1 cellular context compared by ENCODE assay signal in genomic region chrX:53686151-53686885, GRCh38.
A peak's percentile ranks its signal among the peaks of the same experiment; 100 is the strongest.
TF ChIP-seq lines count a peak whose summit lies in the region.

Gene HUWE1, minus strand, starts transcription at chrX:53686719. Its CDS starts 32,612 bp downstream, at chrX:53654107.

TF ChIP-seq in H1, 55 proteins besides CTCF, POLR2A, EP300 and RAD21:
- TF ChIP-seq SIX5 (IDR thresholded peaks at IDR 0.05; ENCODE audit: low read depth, low read length) = no peak
- TF ChIP-seq CREB1 (IDR thresholded peaks at IDR 0.05) = no peak
- TF ChIP-seq NRF1 (IDR thresholded peaks at IDR 0.05; ENCODE audit: low read depth, low read length) = no peak
- TF ChIP-seq YY1 (IDR thresholded peaks at IDR 0.05; ENCODE audit: low read depth, low read length) = no peak
- TF ChIP-seq ASH2L (IDR thresholded peaks at IDR 0.05; ENCODE audit: low read length) = peak; percentile 83
- TF ChIP-seq BACH1 (IDR thresholded peaks at IDR 0.05; ENCODE audit: low read length) = no peak
- TF ChIP-seq JUN (IDR thresholded peaks at IDR 0.05; ENCODE audit: low read depth, low read length) = no peak
- TF ChIP-seq SIRT6 (IDR thresholded peaks at IDR 0.05; ENCODE audit: low read length) = no peak
- TF ChIP-seq RFX5 (IDR thresholded peaks at IDR 0.05; ENCODE audit: borderline replicate concordance, low read depth, low read length) = no peak
- TF ChIP-seq SUZ12 (IDR thresholded peaks at IDR 0.05; ENCODE audit: low read length) = no peak
- TF ChIP-seq RBBP5 (IDR thresholded peaks at IDR 0.05; ENCODE audit: borderline replicate concordance, low read depth, low read length) = peak; percentile 60; the same call in 1 of the 2 replicates
- peak; percentile 75; the same call in 1 of the 2 replicates for TF ChIP-seq POLR2AphosphoS5 (IDR thresholded peaks at IDR 0.05; ENCODE audit: low read depth, low read length)
- no peak; a peak in 1 of 4 replicates for TF ChIP-seq SIN3A (conservative IDR thresholded peaks at IDR 0.05 in 1 of 2, IDR thresholded peaks at IDR 0.05 in 1 of 2; ENCODE audit: low read depth in 1 of 2, low read length in 2 of 2)
- TF ChIP-seq CBX8 (IDR thresholded peaks at IDR 0.05; ENCODE audit: borderline replicate concordance, low read depth, low read length) = no peak
- TF ChIP-seq TAF1 (IDR thresholded peaks at IDR 0.05; ENCODE audit: low read depth, low read length) = peak; percentile 85
- TF ChIP-seq ZNF274 (IDR thresholded peaks at IDR 0.05; ENCODE audit: borderline replicate concordance, extremely low read depth, low read length) = no peak
- no peak for TF ChIP-seq EZH2 (IDR thresholded peaks at IDR 0.05; ENCODE audit: low read depth, low read length, severe bottlenecking)
- TF ChIP-seq RNF2 (IDR thresholded peaks at IDR 0.05; ENCODE audit: borderline replicate concordance, low read depth, low read length, missing control alignments, poor library complexity, severe bottlenecking) = no peak
- TF ChIP-seq SRF (IDR thresholded peaks at IDR 0.05; ENCODE audit: low read depth, low read length) = no peak
- TF ChIP-seq SAP30 (IDR thresholded peaks at IDR 0.05; ENCODE audit: insufficient read depth, insufficient replicate concordance, low read length) = no peak
- TF ChIP-seq CHD2 (IDR thresholded peaks at IDR 0.05; ENCODE audit: low read length) = no peak
- TF ChIP-seq, protein P1, sequence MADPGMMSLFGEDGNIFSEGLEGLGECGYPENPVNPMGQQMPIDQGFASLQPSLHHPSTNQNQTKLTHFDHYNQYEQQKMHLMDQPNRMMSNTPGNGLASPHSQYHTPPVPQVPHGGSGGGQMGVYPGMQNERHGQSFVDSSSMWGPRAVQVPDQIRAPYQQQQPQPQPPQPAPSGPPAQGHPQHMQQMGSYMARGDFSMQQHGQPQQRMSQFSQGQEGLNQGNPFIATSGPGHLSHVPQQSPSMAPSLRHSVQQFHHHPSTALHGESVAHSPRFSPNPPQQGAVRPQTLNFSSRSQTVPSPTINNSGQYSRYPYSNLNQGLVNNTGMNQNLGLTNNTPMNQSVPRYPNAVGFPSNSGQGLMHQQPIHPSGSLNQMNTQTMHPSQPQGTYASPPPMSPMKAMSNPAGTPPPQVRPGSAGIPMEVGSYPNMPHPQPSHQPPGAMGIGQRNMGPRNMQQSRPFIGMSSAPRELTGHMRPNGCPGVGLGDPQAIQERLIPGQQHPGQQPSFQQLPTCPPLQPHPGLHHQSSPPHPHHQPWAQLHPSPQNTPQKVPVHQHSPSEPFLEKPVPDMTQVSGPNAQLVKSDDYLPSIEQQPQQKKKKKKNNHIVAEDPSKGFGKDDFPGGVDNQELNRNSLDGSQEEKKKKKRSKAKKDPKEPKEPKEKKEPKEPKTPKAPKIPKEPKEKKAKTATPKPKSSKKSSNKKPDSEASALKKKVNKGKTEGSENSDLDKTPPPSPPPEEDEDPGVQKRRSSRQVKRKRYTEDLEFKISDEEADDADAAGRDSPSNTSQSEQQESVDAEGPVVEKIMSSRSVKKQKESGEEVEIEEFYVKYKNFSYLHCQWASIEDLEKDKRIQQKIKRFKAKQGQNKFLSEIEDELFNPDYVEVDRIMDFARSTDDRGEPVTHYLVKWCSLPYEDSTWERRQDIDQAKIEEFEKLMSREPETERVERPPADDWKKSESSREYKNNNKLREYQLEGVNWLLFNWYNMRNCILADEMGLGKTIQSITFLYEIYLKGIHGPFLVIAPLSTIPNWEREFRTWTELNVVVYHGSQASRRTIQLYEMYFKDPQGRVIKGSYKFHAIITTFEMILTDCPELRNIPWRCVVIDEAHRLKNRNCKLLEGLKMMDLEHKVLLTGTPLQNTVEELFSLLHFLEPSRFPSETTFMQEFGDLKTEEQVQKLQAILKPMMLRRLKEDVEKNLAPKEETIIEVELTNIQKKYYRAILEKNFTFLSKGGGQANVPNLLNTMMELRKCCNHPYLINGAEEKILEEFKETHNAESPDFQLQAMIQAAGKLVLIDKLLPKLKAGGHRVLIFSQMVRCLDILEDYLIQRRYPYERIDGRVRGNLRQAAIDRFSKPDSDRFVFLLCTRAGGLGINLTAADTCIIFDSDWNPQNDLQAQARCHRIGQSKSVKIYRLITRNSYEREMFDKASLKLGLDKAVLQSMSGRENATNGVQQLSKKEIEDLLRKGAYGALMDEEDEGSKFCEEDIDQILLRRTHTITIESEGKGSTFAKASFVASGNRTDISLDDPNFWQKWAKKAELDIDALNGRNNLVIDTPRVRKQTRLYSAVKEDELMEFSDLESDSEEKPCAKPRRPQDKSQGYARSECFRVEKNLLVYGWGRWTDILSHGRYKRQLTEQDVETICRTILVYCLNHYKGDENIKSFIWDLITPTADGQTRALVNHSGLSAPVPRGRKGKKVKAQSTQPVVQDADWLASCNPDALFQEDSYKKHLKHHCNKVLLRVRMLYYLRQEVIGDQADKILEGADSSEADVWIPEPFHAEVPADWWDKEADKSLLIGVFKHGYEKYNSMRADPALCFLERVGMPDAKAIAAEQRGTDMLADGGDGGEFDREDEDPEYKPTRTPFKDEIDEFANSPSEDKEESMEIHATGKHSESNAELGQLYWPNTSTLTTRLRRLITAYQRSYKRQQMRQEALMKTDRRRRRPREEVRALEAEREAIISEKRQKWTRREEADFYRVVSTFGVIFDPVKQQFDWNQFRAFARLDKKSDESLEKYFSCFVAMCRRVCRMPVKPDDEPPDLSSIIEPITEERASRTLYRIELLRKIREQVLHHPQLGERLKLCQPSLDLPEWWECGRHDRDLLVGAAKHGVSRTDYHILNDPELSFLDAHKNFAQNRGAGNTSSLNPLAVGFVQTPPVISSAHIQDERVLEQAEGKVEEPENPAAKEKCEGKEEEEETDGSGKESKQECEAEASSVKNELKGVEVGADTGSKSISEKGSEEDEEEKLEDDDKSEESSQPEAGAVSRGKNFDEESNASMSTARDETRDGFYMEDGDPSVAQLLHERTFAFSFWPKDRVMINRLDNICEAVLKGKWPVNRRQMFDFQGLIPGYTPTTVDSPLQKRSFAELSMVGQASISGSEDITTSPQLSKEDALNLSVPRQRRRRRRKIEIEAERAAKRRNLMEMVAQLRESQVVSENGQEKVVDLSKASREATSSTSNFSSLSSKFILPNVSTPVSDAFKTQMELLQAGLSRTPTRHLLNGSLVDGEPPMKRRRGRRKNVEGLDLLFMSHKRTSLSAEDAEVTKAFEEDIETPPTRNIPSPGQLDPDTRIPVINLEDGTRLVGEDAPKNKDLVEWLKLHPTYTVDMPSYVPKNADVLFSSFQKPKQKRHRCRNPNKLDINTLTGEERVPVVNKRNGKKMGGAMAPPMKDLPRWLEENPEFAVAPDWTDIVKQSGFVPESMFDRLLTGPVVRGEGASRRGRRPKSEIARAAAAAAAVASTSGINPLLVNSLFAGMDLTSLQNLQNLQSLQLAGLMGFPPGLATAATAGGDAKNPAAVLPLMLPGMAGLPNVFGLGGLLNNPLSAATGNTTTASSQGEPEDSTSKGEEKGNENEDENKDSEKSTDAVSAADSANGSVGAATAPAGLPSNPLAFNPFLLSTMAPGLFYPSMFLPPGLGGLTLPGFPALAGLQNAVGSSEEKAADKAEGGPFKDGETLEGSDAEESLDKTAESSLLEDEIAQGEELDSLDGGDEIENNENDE (IDR thresholded peaks at IDR 0.05; ENCODE audit: insufficient replicate concordance, low read length) = no peak
- TF ChIP-seq KDM4A (IDR thresholded peaks at IDR 0.05; ENCODE audit: low read depth, low read length, severe bottlenecking) = no peak
- TF ChIP-seq SP2 (IDR thresholded peaks at IDR 0.05; ENCODE audit: low read length) = no peak
- no peak for TF ChIP-seq E2F6 (IDR thresholded peaks at IDR 0.05)
- no peak for TF ChIP-seq CHD1 (IDR thresholded peaks at IDR 0.05; ENCODE audit: low read depth, low read length)
- no peak for TF ChIP-seq MAFK (IDR thresholded peaks at IDR 0.05; ENCODE audit: low read depth, low read length)
- TF ChIP-seq BCL11A (IDR thresholded peaks at IDR 0.05; ENCODE audit: low read depth in 2 of 2, low read length in 2 of 2) = no peak
- no peak for TF ChIP-seq HDAC6 (IDR thresholded peaks at IDR 0.05; ENCODE audit: low read depth, low read length)
- TF ChIP-seq POU5F1 (IDR thresholded peaks at IDR 0.05; ENCODE audit: low read depth, low read length) = no peak
- TF ChIP-seq TBP (IDR thresholded peaks at IDR 0.05; ENCODE audit: low read depth, low read length) = peak; percentile 43; the same call in 1 of the 2 replicates
- no peak for TF ChIP-seq KDM5A (IDR thresholded peaks at IDR 0.05; ENCODE audit: low read length)
- no peak for TF ChIP-seq EGR1 (IDR thresholded peaks at IDR 0.05; ENCODE audit: borderline replicate concordance, low read depth, low read length)
- TF ChIP-seq ATF2 (IDR thresholded peaks at IDR 0.05; ENCODE audit: low read length) = no peak
- TF ChIP-seq PHF8 (conservative IDR thresholded peaks at IDR 0.05; ENCODE audit: low read depth, low read length) = peak; percentile 73; the same call in 1 of the 2 replicates
- no peak for TF ChIP-seq HDAC2 (IDR thresholded peaks at IDR 0.05; ENCODE audit: borderline replicate concordance in 1 of 2, low read depth in 2 of 2, low read length in 2 of 2)
- TF ChIP-seq NANOG (IDR thresholded peaks at IDR 0.05; ENCODE audit: insufficient read depth, low read depth, low read length, poor library complexity, severe bottlenecking) = no peak
- TF ChIP-seq ATF3 (IDR thresholded peaks at IDR 0.05; ENCODE audit: insufficient read depth, low read depth, low read length) = no peak
- no peak for TF ChIP-seq BRCA1 (IDR thresholded peaks at IDR 0.05; ENCODE audit: low read depth, low read length)
- no peak for TF ChIP-seq CBX5 (IDR thresholded peaks at IDR 0.05; ENCODE audit: low read depth, low read length)
- no peak for TF ChIP-seq FOSL1 (IDR thresholded peaks at IDR 0.05; ENCODE audit: insufficient read depth, low read depth, low read length)
- no peak for TF ChIP-seq RXRA (IDR thresholded peaks at IDR 0.05; ENCODE audit: insufficient read depth, low read depth, low read length)
- TF ChIP-seq JUND (IDR thresholded peaks at IDR 0.05; ENCODE audit: low read length) = no peak
- TF ChIP-seq GTF2F1 (IDR thresholded peaks at IDR 0.05; ENCODE audit: borderline replicate concordance, low read depth, low read length) = no peak
- TF ChIP-seq, protein P2, sequence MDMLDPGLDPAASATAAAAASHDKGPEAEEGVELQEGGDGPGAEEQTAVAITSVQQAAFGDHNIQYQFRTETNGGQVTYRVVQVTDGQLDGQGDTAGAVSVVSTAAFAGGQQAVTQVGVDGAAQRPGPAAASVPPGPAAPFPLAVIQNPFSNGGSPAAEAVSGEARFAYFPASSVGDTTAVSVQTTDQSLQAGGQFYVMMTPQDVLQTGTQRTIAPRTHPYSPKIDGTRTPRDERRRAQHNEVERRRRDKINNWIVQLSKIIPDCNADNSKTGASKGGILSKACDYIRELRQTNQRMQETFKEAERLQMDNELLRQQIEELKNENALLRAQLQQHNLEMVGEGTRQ (IDR thresholded peaks at IDR 0.05; ENCODE audit: low read length) = no peak
- no peak for TF ChIP-seq CEBPB (IDR thresholded peaks at IDR 0.05; ENCODE audit: low read depth, low read length)
- peak; percentile 29 for TF ChIP-seq TAF7 (optimal IDR thresholded peaks at IDR 0.05; ENCODE audit: borderline replicate concordance, low read depth, low read length)
- peak; percentile 46 for TF ChIP-seq MAX (IDR thresholded peaks at IDR 0.05)
- TF ChIP-seq CTBP2 (IDR thresholded peaks at IDR 0.05; ENCODE audit: borderline replicate concordance, insufficient read depth, insufficient read length, low read length) = no peak
- TF ChIP-seq TEAD4 (IDR thresholded peaks at IDR 0.05; ENCODE audit: low read depth, low read length) = no peak
- no peak for TF ChIP-seq SP1 (IDR thresholded peaks at IDR 0.05; ENCODE audit: low read depth, low read length)
- no peak for TF ChIP-seq TCF12 (IDR thresholded peaks at IDR 0.05; ENCODE audit: low read depth, low read length)
- TF ChIP-seq KDM1A (IDR thresholded peaks at IDR 0.05; ENCODE audit: borderline replicate concordance, low read length) = no peak
- no peak for TF ChIP-seq SP4 (IDR thresholded peaks at IDR 0.05; ENCODE audit: low read length)
- TF ChIP-seq GABPA (IDR thresholded peaks at IDR 0.05; ENCODE audit: borderline replicate concordance, insufficient read depth, low read length) = no peak
